Comparison of ENCODE assay signal across 15 cellular contexts in genomic region chr6:166477647-166478365, GRCh38.
"Had no signal": no experiment of that assay in that cellular context is flagged by ENCODE, and none has a peak within 500 bp of the region (broad histone marks: within the 10 kb centered on the region; RNA-seq: fewer than 3 reads in every experiment).

No MANE protein-coding gene starts in this region.

- H3K27ac ChIP-seq: adrenal gland, hepatocyte, left lung, pancreas, transverse colon had no signal

- ATAC-seq: left lung; naive thymus-derived CD4-positive, alpha-beta T cell; pancreas had no signal

- H3K9me3 Mint-ChIP-seq: activated naive CD4-positive, alpha-beta T cell treated with anti-CD3 and anti-CD28 coated beads, Interleukin-2, amount 50 U/mL, for 24 hours; activated T-helper 2 cell treated with anti-CD3 and anti-CD28 coated beads, Interferon-gamma antibody, Interleukin-2, Interleukin-4, amounts not matched to agents 10 μg/mL and 5 μg/mL and 100 μg/mL, durations not matched to agents 14 hours and 24 hours and 36 hours; endodermal cell; naive thymus-derived CD4-positive, alpha-beta T cell had no signal

- H2AFZ ChIP-seq: hepatocyte had no signal

- H3K27me3 Mint-ChIP-seq: activated naive CD4-positive, alpha-beta T cell treated with anti-CD3 and anti-CD28 coated beads, Interleukin-2, amount 50 U/mL, for 24 hours; naive thymus-derived CD4-positive, alpha-beta T cell had no signal

- H3K4me2 ChIP-seq: hepatocyte had no signal

- H3K4me3 ChIP-seq: adrenal gland, dorsolateral prefrontal cortex, hepatocyte, left lung, pancreas, transverse colon had no signal

- H3K36me3 ChIP-seq: adrenal gland, pancreas, transverse colon had no signal

- H3K9me3 ChIP-seq: adrenal gland, left lung, pancreas, transverse colon had no signal

- H3K4me1 ChIP-seq: adrenal gland, left lung, pancreas, transverse colon had no signal

- FAIRE-seq: pancreas had no signal

- DNase-seq: activated CD4-positive, alpha-beta T cell treated with anti-CD3 and anti-CD28 coated beads, Interleukin-2, amount 50 U/mL, for 48 hours; adrenal gland; endodermal cell; islet precursor cell; naive thymus-derived CD4-positive, alpha-beta T cell; retina; stimulated activated CD4-positive, alpha-beta T cell treated with anti-CD3 and anti-CD28 coated beads, Interleukin-4, amount 100 ng/mL, for 1 hour; stimulated activated naive CD4-positive, alpha-beta T cell; transverse colon had no signal

- H3K79me2 ChIP-seq: hepatocyte had no signal

- H3K27ac Mint-ChIP-seq: activated naive CD4-positive, alpha-beta T cell treated with anti-CD3 and anti-CD28 coated beads, Interleukin-2, amount 50 U/mL, for 24 hours; activated T-helper 2 cell treated with anti-CD3 and anti-CD28 coated beads, Interferon-gamma antibody, Interleukin-2, Interleukin-4, amounts not matched to agents 10 μg/mL and 5 μg/mL and 100 μg/mL, durations not matched to agents 14 hours and 24 hours and 36 hours; endodermal cell had no signal

- H3K27me3 ChIP-seq: adrenal gland, dorsolateral prefrontal cortex, hepatocyte, left lung, pancreas, transverse colon had no signal

- H3K4me3 Mint-ChIP-seq: activated naive CD4-positive, alpha-beta T cell treated with anti-CD3 and anti-CD28 coated beads, Interleukin-2, amount 50 U/mL, for 24 hours; endodermal cell; naive thymus-derived CD4-positive, alpha-beta T cell had no signal
